Comparison of ENCODE assay signal across 1 cellular context in the genomic region with DNA sequence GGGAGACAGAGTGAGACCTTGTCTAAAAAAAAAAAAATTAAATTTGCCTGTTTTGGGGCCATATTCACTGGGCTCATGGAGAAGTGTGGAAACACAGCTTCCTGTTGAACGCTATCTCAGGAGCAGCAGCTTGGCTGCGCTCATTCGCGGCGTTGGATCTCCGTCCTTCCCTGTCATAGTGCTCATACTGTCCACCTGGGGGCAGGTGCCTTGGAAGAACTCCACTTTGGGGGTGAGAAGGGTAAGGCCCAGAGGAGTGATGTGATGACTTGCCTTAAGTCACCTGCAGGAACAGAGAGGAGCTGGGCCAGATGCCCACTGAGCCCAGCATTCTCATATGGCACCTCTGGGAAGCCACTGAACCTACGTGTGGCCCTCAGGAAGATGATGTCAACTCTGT.
TF ChIP-seq lines count a peak whose summit lies in the region.

No MANE protein-coding gene starts in this region.

TF ChIP-seq in IMR-90, 13 proteins besides CTCF, POLR2A, EP300 and RAD21:
- TF ChIP-seq NFE2L2 (IDR thresholded peaks at IDR 0.05; ENCODE audit: low read depth, low read length) (no peak), CEBPB (IDR thresholded peaks at IDR 0.05; ENCODE audit: low read depth, low read length) (no peak), MXI1 (IDR thresholded peaks at IDR 0.05; ENCODE audit: borderline replicate concordance, low read depth, low read length) (no peak), CHD1 (IDR thresholded peaks at IDR 0.05; ENCODE audit: low read depth, low read length) (no peak)
- TF ChIP-seq, protein P1, sequence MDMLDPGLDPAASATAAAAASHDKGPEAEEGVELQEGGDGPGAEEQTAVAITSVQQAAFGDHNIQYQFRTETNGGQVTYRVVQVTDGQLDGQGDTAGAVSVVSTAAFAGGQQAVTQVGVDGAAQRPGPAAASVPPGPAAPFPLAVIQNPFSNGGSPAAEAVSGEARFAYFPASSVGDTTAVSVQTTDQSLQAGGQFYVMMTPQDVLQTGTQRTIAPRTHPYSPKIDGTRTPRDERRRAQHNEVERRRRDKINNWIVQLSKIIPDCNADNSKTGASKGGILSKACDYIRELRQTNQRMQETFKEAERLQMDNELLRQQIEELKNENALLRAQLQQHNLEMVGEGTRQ (IDR thresholded peaks at IDR 0.05; ENCODE audit: low read depth, low read length) = no peak
- TF ChIP-seq, protein P2, sequence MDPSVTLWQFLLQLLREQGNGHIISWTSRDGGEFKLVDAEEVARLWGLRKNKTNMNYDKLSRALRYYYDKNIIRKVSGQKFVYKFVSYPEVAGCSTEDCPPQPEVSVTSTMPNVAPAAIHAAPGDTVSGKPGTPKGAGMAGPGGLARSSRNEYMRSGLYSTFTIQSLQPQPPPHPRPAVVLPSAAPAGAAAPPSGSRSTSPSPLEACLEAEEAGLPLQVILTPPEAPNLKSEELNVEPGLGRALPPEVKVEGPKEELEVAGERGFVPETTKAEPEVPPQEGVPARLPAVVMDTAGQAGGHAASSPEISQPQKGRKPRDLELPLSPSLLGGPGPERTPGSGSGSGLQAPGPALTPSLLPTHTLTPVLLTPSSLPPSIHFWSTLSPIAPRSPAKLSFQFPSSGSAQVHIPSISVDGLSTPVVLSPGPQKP (IDR thresholded peaks at IDR 0.05; ENCODE audit: borderline replicate concordance, low read depth, low read length) = no peak
